In the genomic region with DNA sequence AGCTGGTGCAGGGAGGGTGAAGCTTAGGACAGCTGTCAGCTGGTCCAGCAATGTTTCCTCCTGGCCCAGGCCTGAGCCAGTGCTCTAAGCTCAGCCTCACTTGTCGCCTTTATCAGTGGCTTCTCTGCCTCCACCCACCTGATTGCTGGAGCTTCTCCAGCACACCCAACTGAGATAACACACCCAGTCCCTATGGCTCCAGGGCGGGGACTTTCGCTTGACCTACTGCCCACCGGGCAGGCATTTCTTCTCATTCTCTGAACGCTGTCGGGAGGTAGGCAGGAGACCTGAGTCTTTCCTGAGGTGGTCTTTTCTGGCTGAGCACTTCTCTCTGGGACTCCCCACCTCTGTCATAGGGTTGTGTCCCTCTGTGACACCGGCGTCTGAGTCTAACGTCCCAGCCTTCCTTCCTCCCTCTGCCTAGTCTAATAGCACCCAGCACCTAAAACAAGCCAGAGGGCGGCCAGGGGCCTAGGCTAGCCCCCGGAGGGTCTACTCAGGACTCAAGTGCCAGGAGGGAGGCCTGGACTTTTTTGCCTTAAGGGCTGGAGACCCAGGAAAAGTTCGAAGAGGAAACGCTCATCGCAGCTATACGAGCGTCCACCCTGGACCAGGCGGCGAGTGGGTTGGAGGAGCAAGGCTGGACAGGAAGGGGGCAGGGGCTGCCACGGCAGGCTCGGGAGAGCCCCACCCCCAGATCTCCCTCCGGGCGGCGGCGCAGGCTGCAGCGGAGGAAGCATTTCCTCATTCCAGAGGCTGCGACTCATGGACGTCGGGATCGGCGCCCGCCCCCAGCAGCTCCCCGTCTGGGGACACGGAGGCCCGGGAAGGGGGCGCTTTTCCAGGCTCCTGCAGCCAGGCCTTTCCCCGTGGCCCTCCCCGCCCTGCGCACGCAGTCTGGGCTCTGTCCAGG, we compare ENCODE assay signal across 8 cellular contexts. TPM values are rescaled to one million over a fixed set of nuclear protein-coding genes. Genes with fewer than 3 reads are reported as not detected.
A peak's percentile ranks its signal among the peaks of the same experiment; 100 is the strongest.
DNase-seq lines count a peak whose midpoint lies in the region; ATAC-seq and TF ChIP-seq lines count a peak whose summit lies in the region.

No MANE protein-coding gene starts in this region.

- POLR2A ChIA-PET in activated CD4-positive, alpha-beta memory T cell treated with anti-CD3 and anti-CD28 coated beads, Interleukin-2, amount 10 ng/mL, durations not matched to agents 7 days and 5 days (lab: Charles Lee) = interaction anchor here (0.7 to 3.1 kb wide), 5 partner anchors 10 to 73 kb away, joined by 3 to 16 read pairs (median 4); partner anchors contain the start of genes CTNS and SHPK

- H3K4me3 ChIP-seq in esophagus squamous epithelium = peak overlapping the region; percentile 96 to 100 (median 98)
- peak overlapping the region; percentile 88 to 89 for H3K4me3 ChIP-seq in mucosa of rectum (ENCODE audit: low read length in 2 of 2)
- peak overlapping the region; percentile 54 to 100 (median 90) for H3K4me3 ChIP-seq in upper lobe of left lung

- 1 to 9% methylated on average over 10 to 25 of the region's 39 CpGs for WGBS in esophagus squamous epithelium, 2 donors
- WGBS in upper lobe of left lung, 2 donors = 6 to 9% methylated on average over 19 to 21 of the region's 39 CpGs

- H3K9me3 Mint-ChIP-seq in activated CD4-positive, alpha-beta memory T cell treated with anti-CD3 and anti-CD28 coated beads, Interleukin-2, amount 10 ng/mL, durations not matched to agents 7 days and 5 days = no peaks in the 10 kb centered on the region

- TF ChIP-seq CTCF in esophagus squamous epithelium (IDR thresholded peaks at IDR 0.05) = no peak
- TF ChIP-seq CTCF in upper lobe of left lung (IDR thresholded peaks at IDR 0.05) = no peak

- no peaks in the 10 kb centered on the region for H3K9me3 ChIP-seq in esophagus squamous epithelium
- H3K9me3 ChIP-seq in mucosa of rectum (ENCODE audit: control insufficient read depth in 2 of 2, low read length in 2 of 2) = no peaks in the 10 kb centered on the region
- H3K9me3 ChIP-seq in upper lobe of left lung = no peaks in the 10 kb centered on the region

- H3K27me3 ChIP-seq in esophagus squamous epithelium (no peaks in the 10 kb centered on the region), mucosa of rectum (ENCODE audit: control insufficient read depth in 2 of 2, insufficient read depth in 2 of 2, low read length in 2 of 2) (no peaks in the 10 kb centered on the region), upper lobe of left lung (no peaks in the 10 kb centered on the region)

- peaks cover 12% of the 10 kb centered on the region for H3K36me3 Mint-ChIP-seq in activated CD4-positive, alpha-beta memory T cell treated with anti-CD3 and anti-CD28 coated beads, Interleukin-2, amount 10 ng/mL, durations not matched to agents 7 days and 5 days (ENCODE audit: low read depth)

- peak; percentile 95 for DNase-seq in ELR (ENCODE audit: low read depth)
- DNase-seq in LHCN-M2 (ENCODE audit: low read depth) = peak; percentile 85
- DNase-seq in activated CD4-positive, alpha-beta memory T cell treated with anti-CD3 and anti-CD28 coated beads, Interleukin-2, amount 10 ng/mL, durations not matched to agents 7 days and 5 days = peak; percentile 33
- no peak for DNase-seq in esophagus squamous epithelium (lab: John Stamatoyannopoulos, UW)
- DNase-seq in upper lobe of left lung = peak; percentile 88 to 95

- H3K4me3 Mint-ChIP-seq in activated CD4-positive, alpha-beta memory T cell treated with anti-CD3 and anti-CD28 coated beads, Interleukin-2, amount 10 ng/mL, durations not matched to agents 7 days and 5 days = peak overlapping the region; percentile 96

- H3K4me1 Mint-ChIP-seq in activated CD4-positive, alpha-beta memory T cell treated with anti-CD3 and anti-CD28 coated beads, Interleukin-2, amount 10 ng/mL, durations not matched to agents 7 days and 5 days = peaks cover 31% of the 10 kb centered on the region

- intact Hi-C loops in esophagus squamous epithelium (cut with DNase I) = no loop called here

- peaks cover 18 to 43% (median 18%) of the 10 kb centered on the region in 3 donors for H3K36me3 ChIP-seq in esophagus squamous epithelium
- H3K36me3 ChIP-seq in mucosa of rectum (ENCODE audit: control insufficient read depth in 2 of 2, insufficient read depth in 2 of 2, low read length in 2 of 2) = peaks cover 23 to 24% of the 10 kb centered on the region in 2 donors
- peaks cover 2 to 36% (median 21%) of the 10 kb centered on the region in 4 donors for H3K36me3 ChIP-seq in upper lobe of left lung

- CTCF ChIA-PET in activated CD4-positive, alpha-beta memory T cell treated with anti-CD3 and anti-CD28 coated beads, Interleukin-2, amount 10 ng/mL, durations not matched to agents 7 days and 5 days (lab: Charles Lee) = interaction anchor here (0.6 to 0.9 kb wide), 4 partner anchors 13 to 56 kb away, joined by 3 to 4 read pairs (median 3); partner anchors contain the start of gene HASPIN

- TF ChIP-seq POLR2A in esophagus squamous epithelium (IDR thresholded peaks at IDR 0.05) (no peak), upper lobe of left lung (IDR thresholded peaks at IDR 0.05) (no peak)

- H3K27ac ChIP-seq in esophagus squamous epithelium (peak overlapping the region; percentile 91 to 99 (median 96)), mucosa of rectum (ENCODE audit: low read depth in 2 of 2, low read length in 2 of 2) (peak overlapping the region; percentile 99 to 100), upper lobe of left lung (peak overlapping the region; percentile 88 to 97 (median 94))

- peak overlapping the region; percentile 96 to 98 for H3K9ac ChIP-seq in mucosa of rectum (ENCODE audit: low read depth in 1 of 2, low read length in 2 of 2)

- H3K27me3 Mint-ChIP-seq in activated CD4-positive, alpha-beta memory T cell treated with anti-CD3 and anti-CD28 coated beads, Interleukin-2, amount 10 ng/mL, durations not matched to agents 7 days and 5 days = no peaks in the 10 kb centered on the region

- H3K27ac Mint-ChIP-seq in activated CD4-positive, alpha-beta memory T cell treated with anti-CD3 and anti-CD28 coated beads, Interleukin-2, amount 10 ng/mL, durations not matched to agents 7 days and 5 days = peak overlapping the region; percentile 26

- ATAC-seq in GM21717 (IDR thresholded peaks at IDR 0.05; ENCODE audit: unreplicated experiment) = peak; percentile 6
- ATAC-seq in upper lobe of left lung (ENCODE audit: low FRiP score in 2 of 2) = peak; percentile 93
- no peak for ATAC-seq in HG03457 (IDR thresholded peaks at IDR 0.05; ENCODE audit: unreplicated experiment)

- TF ChIP-seq EP300 in upper lobe of left lung (IDR thresholded peaks at IDR 0.05) = no peak

- H3K4me1 ChIP-seq in esophagus squamous epithelium (peaks cover 25 to 70% (median 35%) of the 10 kb centered on the region in 3 donors), mucosa of rectum (ENCODE audit: control insufficient read depth in 2 of 2, insufficient read depth in 2 of 2, low read length in 2 of 2) (peaks cover 19 to 25% of the 10 kb centered on the region in 2 donors), upper lobe of left lung (peaks cover 30 to 36% (median 31%) of the 10 kb centered on the region in 4 donors)

RNA-seq across cellular contexts. Expression of gene TAX1BP3, which starts 0.8 kb away (rescaled TPM):
- 259 and 286 TPM in 2 replicates for total RNA-seq in LHCN-M2 (2014; rRNA removed)
- polyA plus RNA-seq in LHCN-M2 (2012) = 392 TPM
- 10 to 100 TPM; 23.2 to 25.0 TPM for total RNA-seq in activated CD4-positive, alpha-beta memory T cell treated with anti-CD3 and anti-CD28 coated beads, Interleukin-2, amount 10 ng/mL, durations not matched to agents 7 days and 5 days
- total RNA-seq in esophagus squamous epithelium = 100 to 1,000 TPM; 185 to 371 (median 293) TPM
- 100 to 1,000 TPM in 4 of 6 donors, 10 to 100 TPM in 2; 49.2 to 200 (median 126) TPM for total RNA-seq in upper lobe of left lung

RNA-seq across cellular contexts. Expression of gene EMC6, which starts 1.0 kb away (rescaled TPM):
- total RNA-seq in LHCN-M2 (2014; rRNA removed) (13.0 and 42.7 TPM in 2 replicates), esophagus squamous epithelium (10 to 100 TPM; 14.5 to 26.3 (median 19.0) TPM), upper lobe of left lung (10 to 100 TPM in 4 of 6 donors, 1 to 10 TPM in 1, not detected in 1; 9.8 to 38.7 (median 36.5) TPM)
- 67.7 TPM for polyA plus RNA-seq in LHCN-M2 (2012)
- 10 to 100 TPM; 40.4 to 41.6 TPM for total RNA-seq in activated CD4-positive, alpha-beta memory T cell treated with anti-CD3 and anti-CD28 coated beads, Interleukin-2, amount 10 ng/mL, durations not matched to agents 7 days and 5 days

RNA-seq across cellular contexts. Expression of gene P2RX5, which starts 28.3 kb away (rescaled TPM):
- total RNA-seq in LHCN-M2 (2014; rRNA removed) = 21.5 and 28.6 TPM in 2 replicates
- polyA plus RNA-seq in LHCN-M2 (2012) = 31.5 TPM
- total RNA-seq in activated CD4-positive, alpha-beta memory T cell treated with anti-CD3 and anti-CD28 coated beads, Interleukin-2, amount 10 ng/mL, durations not matched to agents 7 days and 5 days = 10 to 100 TPM; 30.8 to 31.1 TPM
- 1 to 10 TPM in 1 of 4 donors, under 1 TPM in 2, not detected in 1; 0.38 to 1.1 (median 0.97) TPM for total RNA-seq in esophagus squamous epithelium
- 10 to 100 TPM in 1 of 6 donors, 1 to 10 TPM in 3, under 1 TPM in 1, not detected in 1; 0.46 to 15.7 (median 2.5) TPM for total RNA-seq in upper lobe of left lung

RNA-seq across cellular contexts. Expression of gene CTNS, which starts 31.1 kb away (rescaled TPM):
- total RNA-seq in LHCN-M2 (2014; rRNA removed) = 20.3 and 29.1 TPM in 2 replicates
- polyA plus RNA-seq in LHCN-M2 (2012) = 14.9 TPM
- total RNA-seq in activated CD4-positive, alpha-beta memory T cell treated with anti-CD3 and anti-CD28 coated beads, Interleukin-2, amount 10 ng/mL, durations not matched to agents 7 days and 5 days = 10 to 100 TPM; 24.5 to 26.5 TPM
- total RNA-seq in esophagus squamous epithelium = 10 to 100 TPM in 2 of 4 donors, 1 to 10 TPM in 2; 5.9 to 14.3 (median 9.8) TPM
- 10 to 100 TPM; 22.1 to 31.4 (median 25.3) TPM for total RNA-seq in upper lobe of left lung

RNA-seq across cellular contexts. Expression of gene SHPK, which starts 31.6 kb away (rescaled TPM):
- total RNA-seq in LHCN-M2 (2014; rRNA removed) = 17.4 and 17.8 TPM in 2 replicates
- polyA plus RNA-seq in LHCN-M2 (2012) = 6.3 TPM
- 10 to 100 TPM; 10.4 TPM for total RNA-seq in activated CD4-positive, alpha-beta memory T cell treated with anti-CD3 and anti-CD28 coated beads, Interleukin-2, amount 10 ng/mL, durations not matched to agents 7 days and 5 days
- 10 to 100 TPM; 10.8 to 16.8 (median 14.3) TPM for total RNA-seq in esophagus squamous epithelium
- 10 to 100 TPM; 10.5 to 25.1 (median 12.4) TPM for total RNA-seq in upper lobe of left lung
